Comparison of ENCODE assay signal across 8 cellular contexts in genomic region chr3:179196098-179196497, GRCh38. TPM values are rescaled to one million over a fixed set of nuclear protein-coding genes. Genes with fewer than 3 reads are reported as not detected.
DNase-seq lines count a peak whose midpoint lies in the region; ATAC-seq and TF ChIP-seq lines count a peak whose summit lies in the region.

No MANE protein-coding gene starts in this region.

- TF ChIP-seq CTCF in WTC11 (IDR thresholded peaks at IDR 0.05), result no peak

- CTCF ChIA-PET in naive thymus-derived CD4-positive, alpha-beta T cell (lab: Charles Lee), result no interaction called here
- CTCF ChIA-PET in WTC11 (lab: Charles Lee), result no interaction called here

- peaks cover 0 to 5% (median 0%) of the 10 kb centered on the region in 3 experiments for H3K36me3 ChIP-seq in naive thymus-derived CD4-positive, alpha-beta T cell (ENCODE audit: control insufficient read depth in 2 of 3, insufficient read depth in 3 of 3, low read length in 3 of 3)

- H3K36me3 Mint-ChIP-seq in activated naive CD4-positive, alpha-beta T cell treated with anti-CD3 and anti-CD28 coated beads, Interleukin-2, amount 50 U/mL, for 72 hours, result peaks cover 6% of the 10 kb centered on the region in 2 donors
- H3K36me3 Mint-ChIP-seq in naive thymus-derived CD4-positive, alpha-beta T cell, result peaks cover 5 to 12% (median 10%) of the 10 kb centered on the region in 5 donors
- H3K36me3 Mint-ChIP-seq in WTC11, result peaks cover 9% of the 10 kb centered on the region

- ATAC-seq in activated naive CD4-positive, alpha-beta T cell treated with anti-CD3 and anti-CD28 coated beads, Interleukin-2, amount 50 U/mL, for 72 hours, result peak; percentile 41 to 85
- ATAC-seq in HG02870 (IDR thresholded peaks at IDR 0.05; ENCODE audit: unreplicated experiment) (peak; percentile 87), SK-N-SH treated with all-trans-retinoic acid at 6 μM for 48 hours (peak; percentile 57), WTC11 (no peak)
- ATAC-seq in naive thymus-derived CD4-positive, alpha-beta T cell, result peak; percentile 78

- no peaks in the 10 kb centered on the region for H3K27me3 Mint-ChIP-seq in naive thymus-derived CD4-positive, alpha-beta T cell
- no peaks in the 10 kb centered on the region for H3K27me3 Mint-ChIP-seq in WTC11 (ENCODE audit: low read depth)

- peaks cover 22 to 67% (median 63%) of the 10 kb centered on the region in 7 donors for H3K4me1 Mint-ChIP-seq in naive thymus-derived CD4-positive, alpha-beta T cell
- peaks cover 38% of the 10 kb centered on the region for H3K4me1 Mint-ChIP-seq in WTC11

- H3K4me1 ChIP-seq in naive thymus-derived CD4-positive, alpha-beta T cell (ENCODE audit: control insufficient read depth in 2 of 2, insufficient read depth in 2 of 2, low read length in 2 of 2), result peaks cover 4 to 23% of the 10 kb centered on the region in 2 donors

- H3K27ac Mint-ChIP-seq in activated naive CD4-positive, alpha-beta T cell treated with anti-CD3 and anti-CD28 coated beads, Interleukin-2, amount 50 U/mL, for 72 hours, result peak overlapping the region in 1 of 2 donors; percentile 91
- peak overlapping the region in 8 of 9 donors; percentile 12 to 88 (median 53) for H3K27ac Mint-ChIP-seq in naive thymus-derived CD4-positive, alpha-beta T cell
- H3K27ac Mint-ChIP-seq in WTC11, result no peak overlapping the region

- no peak for DNase-seq in activated naive CD4-positive, alpha-beta T cell treated with anti-CD3 and anti-CD28 coated beads, Interleukin-2, amount 50 U/mL, for 72 hours (ENCODE audit: low spot score in 2 of 2)
- DNase-seq in activated naive CD4-positive, alpha-beta T cell (lab: John Stamatoyannopoulos, UW), result no peak
- DNase-seq in naive thymus-derived CD4-positive, alpha-beta T cell, result peak in 7 of 9 donors; percentile 49 to 72 (median 53)
- DNase-seq in WTC11 (ENCODE audit: low spot score), result no peak
- DNase-seq in NCI-H526 (lab: John Stamatoyannopoulos, UW), result no peak
- DNase-seq in nucleus accumbens (lab: John Stamatoyannopoulos, UW), result no peak

- no peaks in the 10 kb centered on the region for H3K9me3 ChIP-seq in naive thymus-derived CD4-positive, alpha-beta T cell (ENCODE audit: control insufficient read depth in 2 of 3, low read length in 3 of 3)

- intact Hi-C loops in naive thymus-derived CD4-positive, alpha-beta T cell (cut with micrococcal nuclease), result loop anchor here (1.0 to 5.0 kb wide), 3 partner anchors 47 to 181 kb away; partner anchors contain the start of gene ZNF639 (in 1 of the 2)

- no peak overlapping the region for H3K4me3 ChIP-seq in naive thymus-derived CD4-positive, alpha-beta T cell (ENCODE audit: low read length)

- H3K4me3 Mint-ChIP-seq in naive thymus-derived CD4-positive, alpha-beta T cell, result peak overlapping the region in 5 of 10 donors; percentile 21 to 79 (median 50)
- H3K4me3 Mint-ChIP-seq in WTC11, result no peak overlapping the region

- H3K27me3 ChIP-seq in naive thymus-derived CD4-positive, alpha-beta T cell (ENCODE audit: control insufficient read depth in 2 of 2, insufficient read depth in 2 of 2, low read length in 2 of 2), result no peaks in the 10 kb centered on the region

- POLR2A ChIA-PET in naive thymus-derived CD4-positive, alpha-beta T cell (lab: Charles Lee), result no interaction called here
- POLR2A ChIA-PET in WTC11 (lab: Charles Lee), result no interaction called here

- H3K27ac ChIP-seq in naive thymus-derived CD4-positive, alpha-beta T cell (ENCODE audit: low read depth, low read length), result no peak overlapping the region

- H3K9me3 Mint-ChIP-seq in activated naive CD4-positive, alpha-beta T cell treated with anti-CD3 and anti-CD28 coated beads, Interleukin-2, amount 50 U/mL, for 72 hours, result no peaks in the 10 kb centered on the region
- peaks cover 0 to 1% (median 0%) of the 10 kb centered on the region in 11 donors for H3K9me3 Mint-ChIP-seq in naive thymus-derived CD4-positive, alpha-beta T cell
- H3K9me3 Mint-ChIP-seq in WTC11, result no peaks in the 10 kb centered on the region

TF ChIP-seq in SK-N-SH treated with all-trans-retinoic acid at 6 μM for 48 hours, 23 proteins besides CTCF, POLR2A, EP300 and RAD21:
- TF ChIP-seq ISL1 (CRISPR knock-in tag; IDR thresholded peaks at IDR 0.05), result peak; percentile 14; the same call in 1 of the 2 replicates
- TF ChIP-seq, protein P1, sequence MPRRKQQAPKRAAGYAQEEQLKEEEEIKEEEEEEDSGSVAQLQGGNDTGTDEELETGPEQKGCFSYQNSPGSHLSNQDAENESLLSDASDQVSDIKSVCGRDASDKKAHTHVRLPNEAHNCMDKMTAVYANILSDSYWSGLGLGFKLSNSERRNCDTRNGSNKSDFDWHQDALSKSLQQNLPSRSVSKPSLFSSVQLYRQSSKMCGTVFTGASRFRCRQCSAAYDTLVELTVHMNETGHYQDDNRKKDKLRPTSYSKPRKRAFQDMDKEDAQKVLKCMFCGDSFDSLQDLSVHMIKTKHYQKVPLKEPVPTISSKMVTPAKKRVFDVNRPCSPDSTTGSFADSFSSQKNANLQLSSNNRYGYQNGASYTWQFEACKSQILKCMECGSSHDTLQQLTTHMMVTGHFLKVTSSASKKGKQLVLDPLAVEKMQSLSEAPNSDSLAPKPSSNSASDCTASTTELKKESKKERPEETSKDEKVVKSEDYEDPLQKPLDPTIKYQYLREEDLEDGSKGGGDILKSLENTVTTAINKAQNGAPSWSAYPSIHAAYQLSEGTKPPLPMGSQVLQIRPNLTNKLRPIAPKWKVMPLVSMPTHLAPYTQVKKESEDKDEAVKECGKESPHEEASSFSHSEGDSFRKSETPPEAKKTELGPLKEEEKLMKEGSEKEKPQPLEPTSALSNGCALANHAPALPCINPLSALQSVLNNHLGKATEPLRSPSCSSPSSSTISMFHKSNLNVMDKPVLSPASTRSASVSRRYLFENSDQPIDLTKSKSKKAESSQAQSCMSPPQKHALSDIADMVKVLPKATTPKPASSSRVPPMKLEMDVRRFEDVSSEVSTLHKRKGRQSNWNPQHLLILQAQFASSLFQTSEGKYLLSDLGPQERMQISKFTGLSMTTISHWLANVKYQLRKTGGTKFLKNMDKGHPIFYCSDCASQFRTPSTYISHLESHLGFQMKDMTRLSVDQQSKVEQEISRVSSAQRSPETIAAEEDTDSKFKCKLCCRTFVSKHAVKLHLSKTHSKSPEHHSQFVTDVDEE (CRISPR knock-in tag; IDR thresholded peaks at IDR 0.05), result no peak

TF ChIP-seq in WTC11, 78 proteins besides CTCF, POLR2A, EP300 and RAD21 (continues in another document):
- TF ChIP-seq NR2C2 (CRISPR knock-in tag; IDR thresholded peaks at IDR 0.05) (no peak), E2F5 (CRISPR knock-in tag; IDR thresholded peaks at IDR 0.05) (no peak), ZNF416 (CRISPR knock-in tag; IDR thresholded peaks at IDR 0.05) (no peak)
- TF ChIP-seq, protein P2, sequence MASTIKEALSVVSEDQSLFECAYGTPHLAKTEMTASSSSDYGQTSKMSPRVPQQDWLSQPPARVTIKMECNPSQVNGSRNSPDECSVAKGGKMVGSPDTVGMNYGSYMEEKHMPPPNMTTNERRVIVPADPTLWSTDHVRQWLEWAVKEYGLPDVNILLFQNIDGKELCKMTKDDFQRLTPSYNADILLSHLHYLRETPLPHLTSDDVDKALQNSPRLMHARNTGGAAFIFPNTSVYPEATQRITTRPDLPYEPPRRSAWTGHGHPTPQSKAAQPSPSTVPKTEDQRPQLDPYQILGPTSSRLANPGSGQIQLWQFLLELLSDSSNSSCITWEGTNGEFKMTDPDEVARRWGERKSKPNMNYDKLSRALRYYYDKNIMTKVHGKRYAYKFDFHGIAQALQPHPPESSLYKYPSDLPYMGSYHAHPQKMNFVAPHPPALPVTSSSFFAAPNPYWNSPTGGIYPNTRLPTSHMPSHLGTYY (CRISPR knock-in tag; IDR thresholded peaks at IDR 0.05), result no peak
- TF ChIP-seq, protein P3, sequence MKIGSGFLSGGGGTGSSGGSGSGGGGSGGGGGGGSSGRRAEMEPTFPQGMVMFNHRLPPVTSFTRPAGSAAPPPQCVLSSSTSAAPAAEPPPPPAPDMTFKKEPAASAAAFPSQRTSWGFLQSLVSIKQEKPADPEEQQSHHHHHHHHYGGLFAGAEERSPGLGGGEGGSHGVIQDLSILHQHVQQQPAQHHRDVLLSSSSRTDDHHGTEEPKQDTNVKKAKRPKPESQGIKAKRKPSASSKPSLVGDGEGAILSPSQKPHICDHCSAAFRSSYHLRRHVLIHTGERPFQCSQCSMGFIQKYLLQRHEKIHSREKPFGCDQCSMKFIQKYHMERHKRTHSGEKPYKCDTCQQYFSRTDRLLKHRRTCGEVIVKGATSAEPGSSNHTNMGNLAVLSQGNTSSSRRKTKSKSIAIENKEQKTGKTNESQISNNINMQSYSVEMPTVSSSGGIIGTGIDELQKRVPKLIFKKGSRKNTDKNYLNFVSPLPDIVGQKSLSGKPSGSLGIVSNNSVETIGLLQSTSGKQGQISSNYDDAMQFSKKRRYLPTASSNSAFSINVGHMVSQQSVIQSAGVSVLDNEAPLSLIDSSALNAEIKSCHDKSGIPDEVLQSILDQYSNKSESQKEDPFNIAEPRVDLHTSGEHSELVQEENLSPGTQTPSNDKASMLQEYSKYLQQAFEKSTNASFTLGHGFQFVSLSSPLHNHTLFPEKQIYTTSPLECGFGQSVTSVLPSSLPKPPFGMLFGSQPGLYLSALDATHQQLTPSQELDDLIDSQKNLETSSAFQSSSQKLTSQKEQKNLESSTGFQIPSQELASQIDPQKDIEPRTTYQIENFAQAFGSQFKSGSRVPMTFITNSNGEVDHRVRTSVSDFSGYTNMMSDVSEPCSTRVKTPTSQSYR (CRISPR knock-in tag; IDR thresholded peaks at IDR 0.05), result no peak

RNA-seq across cellular contexts. Expression of gene PIK3CA, which starts 47.9 kb away (rescaled TPM):
- 10 to 100 TPM in 1 of 2 donors, 1 to 10 TPM in 1; 9.0 to 16.0 TPM for total RNA-seq in activated naive CD4-positive, alpha-beta T cell treated with anti-CD3 and anti-CD28 coated beads, Interleukin-2, amount 50 U/mL, for 72 hours
- 10 to 100 TPM; 27.4 to 58.1 (median 43.7) TPM for total RNA-seq in naive thymus-derived CD4-positive, alpha-beta T cell
- polyA plus RNA-seq in naive thymus-derived CD4-positive, alpha-beta T cell, result 10 to 100 TPM; 16.7 to 34.3 TPM
- 9.4 to 10.5 TPM (median 10.1 TPM) in 3 replicates for total RNA-seq in WTC11 (2021)

RNA-seq across cellular contexts. Expression of gene KCNMB3, which starts 54.8 kb away (rescaled TPM):
- under 1 TPM; 0.43 to 0.55 TPM for total RNA-seq in activated naive CD4-positive, alpha-beta T cell treated with anti-CD3 and anti-CD28 coated beads, Interleukin-2, amount 50 U/mL, for 72 hours
- total RNA-seq in naive thymus-derived CD4-positive, alpha-beta T cell, result 1 to 10 TPM in 3 of 5 experiments, under 1 TPM in 2; 0.61 to 1.6 (median 1.2) TPM
- polyA plus RNA-seq in naive thymus-derived CD4-positive, alpha-beta T cell, result under 1 TPM; 0.23 to 0.33 TPM
- total RNA-seq in WTC11 (2021), result 1.7 to 2.3 TPM (median 2.2 TPM) in 3 replicates

Comparison
In these comparisons a context has a peak if more than half of its experiments do, and no peak if none do; other contexts are left out.
1. DNase-seq: peak in naive thymus-derived CD4-positive, alpha-beta T cell (7 of 9); none in activated naive CD4-positive, alpha-beta T cell treated with anti-CD3 and anti-CD28 coated beads, Interleukin-2, amount 50 U/mL, for 72 hours (0 of 2), activated naive CD4-positive, alpha-beta T cell (0 of 4), WTC11 (single experiment), NCI-H526 (0 of 2) and nucleus accumbens (0 of 56).